ENCODE assay signal across 13 cellular contexts in the genomic region with DNA sequence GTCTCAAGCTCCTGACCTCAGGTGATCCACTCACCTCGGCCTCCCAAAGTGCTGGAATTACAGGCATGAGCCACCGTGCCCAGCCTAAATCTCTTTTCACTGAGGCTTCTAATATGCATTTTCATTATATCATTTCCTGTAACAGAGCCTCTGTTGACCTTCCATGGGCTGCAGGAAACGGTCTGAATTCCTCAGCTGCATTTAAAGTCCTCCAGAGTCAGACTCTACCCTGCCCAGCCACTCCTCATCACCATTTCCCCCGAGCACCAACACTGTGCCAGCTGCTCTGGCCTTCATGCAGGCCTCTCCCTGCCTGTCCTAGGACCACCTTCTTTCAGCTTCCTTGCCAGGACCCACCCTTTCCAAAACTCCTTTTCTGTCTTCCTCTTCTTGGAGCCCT. TPM values are rescaled to one million over a fixed set of nuclear protein-coding genes. Genes with fewer than 3 reads are reported as not detected.
DNase-seq lines count a peak whose midpoint lies in the region; ATAC-seq, FAIRE-seq and TF ChIP-seq lines count a peak whose summit lies in the region.
"Had no signal": no experiment of that assay in that cellular context is flagged by ENCODE, and none has a peak within 500 bp of the region (broad histone marks: within the 10 kb centered on the region; RNA-seq: fewer than 3 reads in every experiment).

No MANE protein-coding gene starts in this region.

- no peaks in the 10 kb centered on the region for H3K9me2 ChIP-seq in GM23338 (ENCODE audit: insufficient read depth)

- H3K27ac ChIP-seq in GM23338 (ENCODE audit: low read depth) (no peak overlapping the region), heart right ventricle (peak overlapping the region; percentile 9 to 79 (median 55)), small intestine (ENCODE audit: low read depth in 1 of 2, low read length in 1 of 2) (no peak overlapping the region)

- TF ChIP-seq CTCF in GM23338 (conservative IDR thresholded peaks at IDR 0.05; ENCODE audit: low read depth in 2 of 2) (no peak), heart right ventricle (IDR thresholded peaks at IDR 0.05) (no peak), osteocyte (IDR thresholded peaks at IDR 0.05) (no peak)

- H3K9me3 Mint-ChIP-seq in GM23338: no peaks in the 10 kb centered on the region
- no peaks in the 10 kb centered on the region for H3K9me3 Mint-ChIP-seq in activated CD8-positive, alpha-beta T cell treated with anti-CD3 and anti-CD28 coated beads, Interleukin-2, amount 10 ng/mL, durations not matched to agents 7 days and 5 days (ENCODE audit: insufficient read depth)
- no peaks in the 10 kb centered on the region for H3K9me3 Mint-ChIP-seq in osteocyte (ENCODE audit: unreplicated experiment)
- H3K9me3 Mint-ChIP-seq: dendritic cell treated with granulocyte-macrophage colony-stimulating factor and Interleukin-4, amounts not matched to agents 40 ng/mL and 50 ng/mL, for 4 days had no signal

- H3K27me3 Mint-ChIP-seq in GM23338 (ENCODE audit: insufficient read depth, low read depth, poor library complexity) (peaks cover 9% of the 10 kb centered on the region), osteocyte (ENCODE audit: unreplicated experiment) (no peaks in the 10 kb centered on the region)
- no peaks in the 10 kb centered on the region for H3K27me3 Mint-ChIP-seq in activated CD8-positive, alpha-beta T cell treated with anti-CD3 and anti-CD28 coated beads, Interleukin-2, amount 10 ng/mL, durations not matched to agents 7 days and 5 days (ENCODE audit: low read depth)
- H3K27me3 Mint-ChIP-seq: dendritic cell treated with granulocyte-macrophage colony-stimulating factor and Interleukin-4, amounts not matched to agents 40 ng/mL and 50 ng/mL, for 4 days had no signal

- H3K27ac Mint-ChIP-seq in GM23338 (peak overlapping the region; percentile 48; the same call in 1 of the 2 replicates), osteocyte (ENCODE audit: unreplicated experiment) (peak overlapping the region; percentile 85)
- H3K27ac Mint-ChIP-seq in activated CD8-positive, alpha-beta T cell treated with anti-CD3 and anti-CD28 coated beads, Interleukin-2, amount 10 ng/mL, durations not matched to agents 7 days and 5 days: peak overlapping the region; percentile 2
- H3K27ac Mint-ChIP-seq: dendritic cell treated with granulocyte-macrophage colony-stimulating factor and Interleukin-4, amounts not matched to agents 40 ng/mL and 50 ng/mL, for 4 days had no signal

- no peaks in the 10 kb centered on the region for H4K20me1 ChIP-seq in GM23338 (replicated peaks; ENCODE audit: insufficient read depth)

- intact Hi-C loops in heart right ventricle (cut with DNase I): loop anchor here in 9 of 10 donors (2.0 to 10.0 kb wide), 8 partner anchors 190 to 372 kb away; a partner anchor contains a TSS

- H3K4me3 ChIP-seq in GM23338 (no peak overlapping the region), heart right ventricle (no peak overlapping the region), small intestine (ENCODE audit: low read depth in 1 of 2, low read length in 2 of 2) (no peak overlapping the region), H7 (ENCODE audit: insufficient read depth, low read depth, low read length) (no peak overlapping the region)
- H3K4me3 ChIP-seq: smooth muscle cell had no signal

- CTCF ChIA-PET in activated CD8-positive, alpha-beta T cell treated with anti-CD3 and anti-CD28 coated beads, Interleukin-2, amount 10 ng/mL, durations not matched to agents 7 days and 5 days (lab: Charles Lee): interaction anchor here (1.0 to 12.0 kb wide), 18 partner anchors 8 to 741 kb away, joined by 3 to 132 read pairs (median 6); a partner anchor contains a TSS

- H3K4me1 Mint-ChIP-seq in GM23338: peaks cover 33% of the 10 kb centered on the region
- H3K4me1 Mint-ChIP-seq in activated CD8-positive, alpha-beta T cell treated with anti-CD3 and anti-CD28 coated beads, Interleukin-2, amount 10 ng/mL, durations not matched to agents 7 days and 5 days (ENCODE audit: low read depth): peaks cover 49% of the 10 kb centered on the region
- peaks cover 46% of the 10 kb centered on the region for H3K4me1 Mint-ChIP-seq in osteocyte (ENCODE audit: unreplicated experiment)

- H3K9me3 ChIP-seq in heart right ventricle: no peaks in the 10 kb centered on the region
- H3K9me3 ChIP-seq in small intestine (ENCODE audit: control insufficient read depth, low read depth): no peaks in the 10 kb centered on the region

- 0 out of 2 replicates have a peak overlapping the region, but pooled peaks have one; percentile 5 for H2AFZ ChIP-seq in GM23338

- 41 to 42% methylated on average over 4 of the region's 4 CpGs for WGBS in heart right ventricle, 2 donors
- WGBS in small intestine, 3 donors: 41 to 51% (median 50%) methylated on average over 4 of the region's 4 CpGs

- FAIRE-seq in small intestine (lab: Jason Lieb, UNC): no peak
- FAIRE-seq: GM12892 had no signal

- H3F3A ChIP-seq in GM23338 (replicated peaks; ENCODE audit: low read depth): no peaks in the 10 kb centered on the region

- H3K27me3 ChIP-seq in GM23338 (ENCODE audit: insufficient read depth): no peaks in the 10 kb centered on the region
- H3K27me3 ChIP-seq in heart right ventricle: no peaks in the 10 kb centered on the region
- H3K27me3 ChIP-seq in small intestine (ENCODE audit: control insufficient read depth in 2 of 2, insufficient read depth in 2 of 2, low read length in 2 of 2): no peaks in the 10 kb centered on the region
- no peaks in the 10 kb centered on the region for H3K27me3 ChIP-seq in H7 (ENCODE audit: control insufficient read depth, insufficient read depth, low read length)

- H3K36me3 Mint-ChIP-seq in GM23338 (ENCODE audit: low read depth) (no peaks in the 10 kb centered on the region), osteocyte (ENCODE audit: unreplicated experiment) (no peaks in the 10 kb centered on the region)
- no peaks in the 10 kb centered on the region for H3K36me3 Mint-ChIP-seq in activated CD8-positive, alpha-beta T cell treated with anti-CD3 and anti-CD28 coated beads, Interleukin-2, amount 10 ng/mL, durations not matched to agents 7 days and 5 days (ENCODE audit: low read depth)

- H3K4me1 ChIP-seq in GM23338 (ENCODE audit: insufficient read depth) (peaks cover 13% of the 10 kb centered on the region; the same call in 1 of the 2 replicates), heart right ventricle (peaks cover 4 to 61% (median 29%) of the 10 kb centered on the region in 9 donors), small intestine (ENCODE audit: control insufficient read depth in 2 of 2, insufficient read depth in 1 of 2, low read depth in 1 of 2, low read length in 1 of 2) (no peaks in the 10 kb centered on the region)

- no peak overlapping the region for H3K4me2 ChIP-seq in GM23338
- H3K4me2 ChIP-seq: smooth muscle cell had no signal

- no peak for ATAC-seq in GM23338
- no peak for ATAC-seq in activated CD8-positive, alpha-beta T cell treated with anti-CD3 and anti-CD28 coated beads, Interleukin-2, amount 10 ng/mL, durations not matched to agents 7 days and 5 days
- peak; percentile 31 to 78 (median 60) for ATAC-seq in heart right ventricle
- no peak for ATAC-seq in GM21367 (IDR thresholded peaks at IDR 0.05; ENCODE audit: unreplicated experiment)

- H3K36me3 ChIP-seq in GM23338 (ENCODE audit: insufficient read depth) (no peaks in the 10 kb centered on the region), heart right ventricle (no peaks in the 10 kb centered on the region), small intestine (ENCODE audit: control insufficient read depth in 2 of 2, insufficient read depth in 2 of 2, low read length in 2 of 2) (no peaks in the 10 kb centered on the region), H7 (replicated peaks; ENCODE audit: control insufficient read depth, insufficient read depth, low read length) (no peaks in the 10 kb centered on the region)

- H3K4me3 Mint-ChIP-seq in GM23338 (no peak overlapping the region), osteocyte (ENCODE audit: unreplicated experiment) (peak overlapping the region; percentile 10)
- H3K4me3 Mint-ChIP-seq in activated CD8-positive, alpha-beta T cell treated with anti-CD3 and anti-CD28 coated beads, Interleukin-2, amount 10 ng/mL, durations not matched to agents 7 days and 5 days: no peak overlapping the region
- H3K4me3 Mint-ChIP-seq: dendritic cell treated with granulocyte-macrophage colony-stimulating factor and Interleukin-4, amounts not matched to agents 40 ng/mL and 50 ng/mL, for 4 days had no signal

- DNase-seq in GM23338 (ENCODE audit: low spot score) (peak; percentile 39), heart right ventricle (peak in 1 of 2 donors; percentile 37), osteocyte (ENCODE audit: extremely low spot score, unreplicated experiment) (no peak), COLO829 (ENCODE audit: low spot score) (no peak), small intestine (no peak), H7 (no peak)
- DNase-seq in activated CD8-positive, alpha-beta T cell treated with anti-CD3 and anti-CD28 coated beads, Interleukin-2, amount 10 ng/mL, durations not matched to agents 7 days and 5 days: no peak
- DNase-seq: activated CD4-positive, alpha-beta T cell treated with anti-CD3 and anti-CD28 coated beads, Interleukin-2, amount 50 U/mL, for 1 hour; activated naive CD4-positive, alpha-beta T cell treated with Interleukin-2 at 50 U/mL for 16 hours had no signal

- POLR2A ChIA-PET in activated CD8-positive, alpha-beta T cell treated with anti-CD3 and anti-CD28 coated beads, Interleukin-2, amount 10 ng/mL, durations not matched to agents 7 days and 5 days (lab: Charles Lee): interaction anchor here (0.5 to 2.8 kb wide), 3 partner anchors 10 to 273 kb away, joined by 4 to 21 read pairs (median 5); a partner anchor contains a TSS

- H3K79me2 ChIP-seq in GM23338 (replicated peaks; ENCODE audit: insufficient read depth): no peaks in the 10 kb centered on the region

TF ChIP-seq in GM23338, 12 proteins besides CTCF, POLR2A, EP300 and RAD21 (continues in another document):
- TF ChIP-seq JUNB (IDR thresholded peaks at IDR 0.05; ENCODE audit: unreplicated experiment): no peak
- TF ChIP-seq CREB1 (CRISPR knock-in tag; IDR thresholded peaks at IDR 0.05; ENCODE audit: low read depth): no peak
- TF ChIP-seq POLR2AphosphoS5 (IDR thresholded peaks at IDR 0.05; ENCODE audit: low read depth): no peak
- TF ChIP-seq EZH2phosphoT487 (IDR thresholded peaks at IDR 0.05; ENCODE audit: unreplicated experiment): no peak
- TF ChIP-seq STAT1 (IDR thresholded peaks at IDR 0.05; ENCODE audit: unreplicated experiment): no peak

RNA-seq across cellular contexts. Expression of a gene that starts 9.8 kb away (rescaled TPM):
- 25.7 and 41.3 TPM in 2 replicates for total RNA-seq in GM23338 (2014; rRNA removed; shearing (Covaris generic))
- polyA plus RNA-seq in GM23338 (2016; fragmentation: Nextera tagmentation; extraction: Ambion mirVana) (33.4 and 33.7 TPM in 2 replicates), heart right ventricle (10 to 100 TPM; 73.7 to 88.4 TPM), small intestine (100 to 1,000 TPM; 108 to 173 (median 133) TPM)
- 10 to 100 TPM; 56.1 to 56.8 TPM for total RNA-seq in activated CD8-positive, alpha-beta T cell treated with anti-CD3 and anti-CD28 coated beads, Interleukin-2, amount 10 ng/mL, durations not matched to agents 7 days and 5 days
- total RNA-seq in heart right ventricle (10 to 100 TPM; 41.0 to 98.5 (median 58.7) TPM), osteocyte (57.2 and 58.9 TPM in 2 replicates)
- total RNA-seq in H7 (2014; rRNA removed; shearing (Covaris generic)): 49.2 and 64.3 TPM in 2 replicates

Comparison
In these comparisons a context has a peak if more than half of its experiments do, and no peak if none do; other contexts are left out.
1. ATAC-seq: peak in heart right ventricle (8 of 8); none in GM23338 (single experiment), activated CD8-positive, alpha-beta T cell treated with anti-CD3 and anti-CD28 coated beads, Interleukin-2, amount 10 ng/mL, durations not matched to agents 7 days and 5 days (single experiment) and GM21367 (single experiment).
2. H3K27ac ChIP-seq: peak in heart right ventricle (10 of 10); none in GM23338 (single experiment) and small intestine (0 of 2).
3. H3K27ac Mint-ChIP-seq: peak in every context shown above with its lines; median percentile 85 in osteocyte; 48 in GM23338; 2 in activated CD8-positive, alpha-beta T cell treated with anti-CD3 and anti-CD28 coated beads, Interleukin-2, amount 10 ng/mL, durations not matched to agents 7 days and 5 days.